Comparison of ENCODE assay signal across 7 cellular contexts in genomic region chr2:72920317-72921087, GRCh38. TPM values are rescaled to one million over a fixed set of nuclear protein-coding genes. Genes with fewer than 3 reads are reported as not detected.
DNase-seq lines count a peak whose midpoint lies in the region; ATAC-seq, FAIRE-seq and TF ChIP-seq lines count a peak whose summit lies in the region.

No MANE protein-coding gene starts in this region.

- no peaks in the 10 kb centered on the region for H3K36me3 ChIP-seq in Peyer's patch
- no peaks in the 10 kb centered on the region for H3K36me3 ChIP-seq in endothelial cell of umbilical vein (ENCODE audit: control insufficient read depth in 2 of 2, extremely low read depth in 1 of 2, insufficient read depth in 2 of 2, low read length in 2 of 2)
- no peaks in the 10 kb centered on the region for H3K36me3 ChIP-seq in gastrocnemius medialis

- TF ChIP-seq CTCF in GM10266 (IDR thresholded peaks at IDR 0.05; ENCODE audit: control insufficient read depth, insufficient read depth, low read depth, missing control alignments), result no peak
- no peak for TF ChIP-seq CTCF in Peyer's patch (IDR thresholded peaks at IDR 0.05)
- no peak for TF ChIP-seq CTCF in endothelial cell of umbilical vein (IDR thresholded peaks at IDR 0.05; ENCODE audit: extremely low read depth in 1 of 2, insufficient read depth in 1 of 2, low read depth in 1 of 2, low read length in 2 of 2)
- no peak for TF ChIP-seq CTCF in gastrocnemius medialis (IDR thresholded peaks at IDR 0.05 in 4 of 5, conservative IDR thresholded peaks at IDR 0.05 in 1 of 5)

- in situ Hi-C loops in gastrocnemius medialis (cut with MboI; ENCODE audit: low sequenced_read_pairs in 4 of 4), result no loop called here

- no peak overlapping the region for H2AFZ ChIP-seq in endothelial cell of umbilical vein (ENCODE audit: low read depth, low read length)

- peaks cover 0 to 83% of the 10 kb centered on the region in 2 donors for H3K27me3 ChIP-seq in Peyer's patch
- H3K27me3 ChIP-seq in endothelial cell of umbilical vein (ENCODE audit: control insufficient read depth in 2 of 2, insufficient read depth in 2 of 2, low read length in 2 of 2), result peaks cover 86 to 98% of the 10 kb centered on the region in 2 experiments
- peaks cover 96 to 98% (median 97%) of the 10 kb centered on the region in 3 donors for H3K27me3 ChIP-seq in gastrocnemius medialis

- H3K9me1 ChIP-seq in endothelial cell of umbilical vein (replicated peaks; ENCODE audit: control insufficient read depth, extremely low read depth, insufficient read depth, low read length), result no peaks in the 10 kb centered on the region

- intact Hi-C loops in endothelial cell of umbilical vein (cut with micrococcal nuclease), result no loop called here
- intact Hi-C loops in gastrocnemius medialis (cut with DNase I; ENCODE audit: low total_unique reads), result no loop called here

- no peaks in the 10 kb centered on the region for H3K79me2 ChIP-seq in endothelial cell of umbilical vein (ENCODE audit: control insufficient read depth, insufficient read depth, low read length)

- no peak for TF ChIP-seq POLR2A in Peyer's patch (IDR thresholded peaks at IDR 0.05)
- no peak for TF ChIP-seq POLR2A in endothelial cell of umbilical vein (IDR thresholded peaks at IDR 0.05; ENCODE audit: low read depth, low read length)
- no peak for TF ChIP-seq POLR2A in gastrocnemius medialis (IDR thresholded peaks at IDR 0.05)

- no peaks in the 10 kb centered on the region for H4K20me1 ChIP-seq in endothelial cell of umbilical vein (replicated peaks; ENCODE audit: control insufficient read depth, extremely low read depth, insufficient read depth, low read length)

- no peak overlapping the region for H3K9ac ChIP-seq in endothelial cell of umbilical vein (replicated peaks; ENCODE audit: extremely low read depth, insufficient read depth, low read length)

- H3K27ac ChIP-seq in Peyer's patch (no peak overlapping the region), endothelial cell of umbilical vein (ENCODE audit: insufficient read depth, low read depth, low read length) (no peak overlapping the region), gastrocnemius medialis (no peak overlapping the region)

- DNase-seq in GM10266 (ENCODE audit: extremely low spot score) (peak; percentile 68), Peyer's patch (peak in 2 of 3 donors; percentile 14 to 44), endothelial cell of umbilical vein (ENCODE audit: low read depth, low spot score) (peak; percentile 36), gastrocnemius medialis (peak in 1 of 2 donors; percentile 8), GF-D8 (lab: John Stamatoyannopoulos, UW) (no peak)

- no peaks in the 10 kb centered on the region for H3K9me3 ChIP-seq in Peyer's patch
- H3K9me3 ChIP-seq in endothelial cell of umbilical vein (replicated peaks; ENCODE audit: control insufficient read depth, insufficient read depth, low read length), result peaks cover 4% of the 10 kb centered on the region
- no peaks in the 10 kb centered on the region for H3K9me3 ChIP-seq in gastrocnemius medialis

- peaks cover 3 to 62% (median 42%) of the 10 kb centered on the region in 4 donors for H3K4me1 ChIP-seq in Peyer's patch
- H3K4me1 ChIP-seq in endothelial cell of umbilical vein (ENCODE audit: control insufficient read depth, extremely low read depth, insufficient read depth, low read length), result peaks cover 11% of the 10 kb centered on the region
- peaks cover 20 to 48% of the 10 kb centered on the region in 2 donors for H3K4me1 ChIP-seq in gastrocnemius medialis

- CTCF ChIA-PET in endothelial cell of umbilical vein (lab: Charles Lee), result no interaction called here

- peak overlapping the region; percentile 18 for H3K4me2 ChIP-seq in endothelial cell of umbilical vein (ENCODE audit: insufficient read depth, low read length)

- ATAC-seq in gastrocnemius medialis, result no peak
- ATAC-seq in HG03354 (IDR thresholded peaks at IDR 0.05; ENCODE audit: poor library complexity, severe bottlenecking, unreplicated experiment), result no peak
- no peak for ATAC-seq in GM21447 (IDR thresholded peaks at IDR 0.05; ENCODE audit: unreplicated experiment)

- no TSS peak for BruUV-seq in endothelial cell of umbilical vein (replicated peaks; lab: Mats Ljungman, UMichigan)

- FAIRE-seq in endothelial cell of umbilical vein (lab: Jason Lieb, UNC), result peak; percentile 75

- POLR2A ChIA-PET in endothelial cell of umbilical vein (lab: Charles Lee), result no interaction called here

- dilution Hi-C loops in endothelial cell of umbilical vein (cut with MboI; ENCODE audit: extremely low pct_ligation_motif_present, low sequenced_read_pairs), result no loop called here

- peak overlapping the region in 3 of 4 donors; percentile 26 to 36 (median 31) for H3K4me3 ChIP-seq in Peyer's patch
- H3K4me3 ChIP-seq in endothelial cell of umbilical vein (replicated peaks in 1 of 3; ENCODE audit: insufficient read depth in 1 of 3, low read depth in 1 of 3, low read length in 3 of 3), result peak overlapping the region in 1 of 3 experiments; percentile 18
- peak overlapping the region; percentile 9 to 46 (median 41) for H3K4me3 ChIP-seq in gastrocnemius medialis

TF ChIP-seq in endothelial cell of umbilical vein, 7 proteins besides CTCF, POLR2A, EP300 and RAD21:
- TF ChIP-seq FOS (IDR thresholded peaks at IDR 0.05; ENCODE audit: borderline replicate concordance, insufficient read depth, low read length) (peak; percentile 18), EZH2 (IDR thresholded peaks at IDR 0.05; ENCODE audit: borderline replicate concordance, low read depth, low read length, severe bottlenecking) (peak; percentile 99), JUN (IDR thresholded peaks at IDR 0.05; ENCODE audit: borderline replicate concordance, insufficient read depth, insufficient read length, low read depth) (no peak)
- TF ChIP-seq, protein P1, sequence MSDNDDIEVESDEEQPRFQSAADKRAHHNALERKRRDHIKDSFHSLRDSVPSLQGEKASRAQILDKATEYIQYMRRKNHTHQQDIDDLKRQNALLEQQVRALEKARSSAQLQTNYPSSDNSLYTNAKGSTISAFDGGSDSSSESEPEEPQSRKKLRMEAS (IDR thresholded peaks at IDR 0.05; ENCODE audit: insufficient read depth, insufficient read length), result no peak
TF ChIP-seq in endothelial cell of umbilical vein: peak in this region for 2.

RNA-seq across cellular contexts. Expression of gene EMX1, which starts 3.2 kb away (rescaled TPM):
- total RNA-seq in Peyer's patch (10 to 100 TPM in 1 of 4 donors, 1 to 10 TPM in 2, not detected in 1; 1.1 to 10.0 (median 3.4) TPM), endothelial cell of umbilical vein (not detected in 2 replicates), gastrocnemius medialis (not detected)
- polyA plus RNA-seq in endothelial cell of umbilical vein, result not detected in 2 replicates
- not detected in 2 replicates for polyA plus RNA-seq in endothelial cell of umbilical vein (2011; cell fraction: cytosol; rRNA removed)
- not detected in 2 replicates for polyA plus RNA-seq in endothelial cell of umbilical vein (2011; cell fraction: nucleus; rRNA removed)
- polyA plus RNA-seq in endothelial cell of umbilical vein (2012), result not detected in 2 replicates
- not detected in 2 replicates for polyA minus RNA-seq in endothelial cell of umbilical vein
- polyA minus RNA-seq in endothelial cell of umbilical vein (2011; cell fraction: cytosol; rRNA and poly(A)+ RNA removed), result not detected
- polyA minus RNA-seq in endothelial cell of umbilical vein (2011; cell fraction: nucleus; rRNA and poly(A)+ RNA removed), result not detected in 2 replicates

RNA-seq across cellular contexts. Expression of gene SPR, which starts 33.3 kb away (rescaled TPM):
- total RNA-seq in Peyer's patch (10 to 100 TPM; 28.1 to 66.0 (median 52.1) TPM), endothelial cell of umbilical vein (26.3 and 27.6 TPM in 2 replicates), gastrocnemius medialis (10 to 100 TPM; 22.8 to 71.0 (median 33.6) TPM)
- polyA plus RNA-seq in endothelial cell of umbilical vein, result 18.1 and 22.0 TPM in 2 replicates
- 28.4 and 29.2 TPM in 2 replicates for polyA plus RNA-seq in endothelial cell of umbilical vein (2011; cell fraction: cytosol; rRNA removed)
- 10.2 and 11.0 TPM in 2 replicates for polyA plus RNA-seq in endothelial cell of umbilical vein (2011; cell fraction: nucleus; rRNA removed)
- 47.9 and 52.8 TPM in 2 replicates for polyA plus RNA-seq in endothelial cell of umbilical vein (2012)
- 13.4 and 15.0 TPM in 2 replicates for polyA minus RNA-seq in endothelial cell of umbilical vein
- 17.0 TPM for polyA minus RNA-seq in endothelial cell of umbilical vein (2011; cell fraction: cytosol; rRNA and poly(A)+ RNA removed)
- 1.5 and 1.7 TPM in 2 replicates for polyA minus RNA-seq in endothelial cell of umbilical vein (2011; cell fraction: nucleus; rRNA and poly(A)+ RNA removed)
